28 cellular contexts compared by ENCODE assay signal in the genomic region with DNA sequence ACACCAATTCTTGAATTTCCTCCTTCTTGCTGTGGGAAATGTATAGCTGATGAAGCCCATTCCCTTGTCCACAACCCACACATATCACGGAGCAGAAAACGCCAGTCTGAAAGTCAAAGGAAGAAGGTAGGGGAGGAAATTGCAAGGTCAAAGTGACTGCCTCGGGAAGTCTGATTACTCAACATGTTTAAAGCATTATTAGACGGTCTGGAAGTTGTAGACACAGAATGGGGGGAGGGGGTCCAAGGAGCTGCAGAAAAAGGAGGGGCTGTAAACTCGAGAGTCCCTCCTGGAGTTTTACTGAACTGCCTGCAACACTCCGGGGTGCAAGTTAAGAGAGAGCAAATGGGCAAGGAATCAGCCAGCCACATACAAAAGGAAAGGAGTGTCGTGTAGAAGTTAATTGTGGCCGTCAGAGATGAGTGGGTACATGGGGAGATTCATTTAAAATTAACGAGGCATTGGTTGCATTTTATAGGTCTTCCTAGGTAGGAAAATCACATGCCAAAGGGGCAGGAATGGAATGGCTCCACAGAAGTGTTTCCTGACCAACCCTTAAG.
"Had no signal": no experiment of that assay in that cellular context is flagged by ENCODE, and none has a peak within 500 bp of the region (broad histone marks: within the 10 kb centered on the region; RNA-seq: fewer than 3 reads in every experiment).

No MANE protein-coding gene starts in this region.

- H3K4me1 ChIP-seq: tibial artery had no signal

- H2AFZ ChIP-seq: hepatocyte had no signal

- H3K4me2 ChIP-seq: hepatocyte had no signal

- H3K36me3 ChIP-seq: tibial artery had no signal

- H3K36me3 Mint-ChIP-seq: mesothelial cell of epicardium; naive thymus-derived CD8-positive, alpha-beta T cell; WTC11 had no signal

- H3K4me3 ChIP-seq: hepatocyte, tibial artery had no signal

- H3K79me2 ChIP-seq: hepatocyte had no signal

- ATAC-seq: activated naive CD4-positive, alpha-beta T cell treated with anti-CD3 and anti-CD28 coated beads, Interleukin-2, amount 50 U/mL, for 72 hours; activated T-helper 17 cell treated with anti-CD3 and anti-CD28 coated beads, Interleukin-2, amount 50 U/mL, for 72 hours; esophagus mucosa; left ventricle myocardium superior; naive thymus-derived CD8-positive, alpha-beta T cell; sciatic nerve; stimulated activated effector memory CD8-positive, alpha-beta T cell treated with anti-CD3 and anti-CD28 coated beads, Interleukin-12 subunit alpha, Interleukin-12 subunit beta, amount 100 ng/mL, for 72 hours; stimulated activated naive CD8-positive, alpha-beta T cell treated with anti-CD3 and anti-CD28 coated beads, Interleukin-15, amount 100 ng/mL, for 72 hours; WTC11 had no signal

- H3K27ac ChIP-seq: hepatocyte, tibial artery had no signal

- FAIRE-seq: endothelial cell of umbilical vein, small intestine had no signal

- H3K9me3 ChIP-seq: tibial artery had no signal

- H3K27me3 Mint-ChIP-seq: activated T-helper 17 cell treated with anti-CD3 and anti-CD28 coated beads, Interleukin-2, amount 50 U/mL, for 72 hours; stimulated activated naive CD8-positive, alpha-beta T cell treated with anti-CD3 and anti-CD28 coated beads, Interleukin-15, amount 100 ng/mL, for 72 hours had no signal

- H3K4me1 Mint-ChIP-seq: activated T-helper 17 cell treated with anti-CD3 and anti-CD28 coated beads, Interleukin-2, amount 50 U/mL, for 72 hours; naive thymus-derived CD8-positive, alpha-beta T cell; stimulated activated naive CD8-positive, alpha-beta T cell treated with anti-CD3 and anti-CD28 coated beads, Interleukin-15, amount 100 ng/mL, for 72 hours had no signal

- H3K27ac Mint-ChIP-seq: activated naive CD4-positive, alpha-beta T cell treated with anti-CD3 and anti-CD28 coated beads, Interleukin-2, amount 50 U/mL, for 72 hours; activated T-cell treated with anti-CD3 and anti-CD28 coated beads, Interleukin-2, amount 50 U/mL, for 24 hours; activated T-helper 17 cell treated with anti-CD3 and anti-CD28 coated beads, Interleukin-2, amount 50 U/mL, for 72 hours; mesothelial cell of epicardium; naive thymus-derived CD8-positive, alpha-beta T cell; stimulated activated effector memory CD8-positive, alpha-beta T cell treated with anti-CD3 and anti-CD28 coated beads, Interleukin-12 subunit alpha, Interleukin-12 subunit beta, amount 100 ng/mL, for 72 hours; stimulated activated naive CD8-positive, alpha-beta T cell treated with anti-CD3 and anti-CD28 coated beads, Interleukin-15, amount 100 ng/mL, for 72 hours; T-helper 2 cell treated with Interferon-gamma antibody and Interleukin-4, amounts not matched to agents 5 μg/mL and 100 μg/mL, for 36 hours; WTC11 had no signal

- H3K9me3 Mint-ChIP-seq: activated T-cell treated with anti-CD3 and anti-CD28 coated beads, Interleukin-2, amount 50 U/mL, for 24 hours; activated T-helper 17 cell treated with anti-CD3 and anti-CD28 coated beads, Interleukin-2, amount 50 U/mL, for 72 hours; mesothelial cell of epicardium; naive thymus-derived CD8-positive, alpha-beta T cell; stimulated activated effector memory CD8-positive, alpha-beta T cell treated with anti-CD3 and anti-CD28 coated beads, Interleukin-12 subunit alpha, Interleukin-12 subunit beta, amount 100 ng/mL, for 72 hours; T-helper 2 cell treated with Interferon-gamma antibody and Interleukin-4, amounts not matched to agents 5 μg/mL and 100 μg/mL, for 36 hours had no signal

- DNase-seq: activated CD4-positive, alpha-beta T cell treated with anti-CD3 and anti-CD28 coated beads, Interleukin-2, amount 50 U/mL, for 4 hours; activated CD8-positive, alpha-beta memory T cell treated with anti-CD3 and anti-CD28 coated beads for 24 hours; activated CD8-positive, alpha-beta memory T cell treated with anti-CD3 and anti-CD28 coated beads, Interleukin-2, amount 50 U/mL, for 4 hours; activated T-cell treated with anti-CD3 and anti-CD28 coated beads, Interleukin-2, amount 50 U/mL, for 24 hours; aorta; central memory CD4-positive, alpha-beta T cell; dermis blood vessel endothelial cell; effector memory CD4-positive, alpha-beta T cell; foreskin melanocyte; glutamatergic neuron; left ventricle myocardium superior; mammary epithelial cell; naive thymus-derived CD8-positive, alpha-beta T cell; posterior cingulate gyrus; small intestine; stimulated activated CD4-positive, alpha-beta T cell treated with anti-CD3 and anti-CD28 coated beads, Interleukin-2, amount 100 ng/mL, for 24 hours; stimulated activated naive CD8-positive, alpha-beta T cell treated with anti-CD3 and anti-CD28 coated beads, Interleukin-15, amount 100 ng/mL, for 72 hours; tibial artery had no signal

- H3K4me3 Mint-ChIP-seq: activated T-cell treated with anti-CD3 and anti-CD28 coated beads, Interleukin-2, amount 50 U/mL, for 24 hours; activated T-helper 17 cell treated with anti-CD3 and anti-CD28 coated beads, Interleukin-2, amount 50 U/mL, for 72 hours; mesothelial cell of epicardium; naive thymus-derived CD8-positive, alpha-beta T cell; stimulated activated effector memory CD8-positive, alpha-beta T cell treated with anti-CD3 and anti-CD28 coated beads, Interleukin-12 subunit alpha, Interleukin-12 subunit beta, amount 100 ng/mL, for 72 hours; stimulated activated naive CD8-positive, alpha-beta T cell treated with anti-CD3 and anti-CD28 coated beads, Interleukin-15, amount 100 ng/mL, for 72 hours; T-helper 2 cell treated with Interferon-gamma antibody and Interleukin-4, amounts not matched to agents 5 μg/mL and 100 μg/mL, for 36 hours; WTC11 had no signal
